ENCODE assay signal across 1 cellular context in genomic region chr20:37534401-37535157, GRCh38.
A peak's percentile ranks its signal among the peaks of the same experiment; 100 is the strongest.
TF ChIP-seq lines count a peak whose summit lies in the region.

No MANE protein-coding gene starts in this region.

TF ChIP-seq in HepG2, 621 proteins besides CTCF, POLR2A, EP300 and RAD21 (continued from another document):
- TF ChIP-seq ZNF646 (CRISPR knock-in tag; IDR thresholded peaks at IDR 0.05): 0 out of 2 replicates have a peak, but pooled peaks have one; percentile 25
- TF ChIP-seq PHF8 (CRISPR knock-in tag; IDR thresholded peaks at IDR 0.05): no peak
- 0 out of 2 replicates have a peak, but pooled peaks have one; percentile 78 for TF ChIP-seq ZBED4 (CRISPR knock-in tag; IDR thresholded peaks at IDR 0.05; ENCODE audit: borderline replicate concordance)
